In genomic region chr10:80596391-80597257, GRCh38 we compare ENCODE assay signal across 8 cellular contexts. TPM values are rescaled to one million over a fixed set of nuclear protein-coding genes. Genes with fewer than 3 reads are reported as not detected.
DNase-seq lines count a peak whose midpoint lies in the region; ATAC-seq and TF ChIP-seq lines count a peak whose summit lies in the region.

No MANE protein-coding gene starts in this region.

- H3K27me3 Mint-ChIP-seq in CD4-positive, alpha-beta memory T cell: no peaks in the 10 kb centered on the region
- no peaks in the 10 kb centered on the region for H3K27me3 Mint-ChIP-seq in activated CD4-positive, alpha-beta T cell treated with anti-CD3 and anti-CD28 coated beads for 36 hours

- H3K27me3 ChIP-seq in CD4-positive, alpha-beta memory T cell (ENCODE audit: insufficient read depth, low read length): no peaks in the 10 kb centered on the region
- H3K27me3 ChIP-seq in MG63 (no peaks in the 10 kb centered on the region), psoas muscle (ENCODE audit: insufficient read depth in 3 of 3, low read length in 2 of 3) (peaks cover 0 to 2% (median 0%) of the 10 kb centered on the region in 3 donors)

- H3K36me3 ChIP-seq in CD4-positive, alpha-beta memory T cell (ENCODE audit: insufficient read depth, low read length): no peaks in the 10 kb centered on the region
- H3K36me3 ChIP-seq in MG63: no peaks in the 10 kb centered on the region
- no peaks in the 10 kb centered on the region for H3K36me3 ChIP-seq in psoas muscle (ENCODE audit: insufficient read depth in 1 of 2, low read depth in 1 of 2)

- WGBS in psoas muscle, 3 donors: 64 to 72% (median 70%) methylated on average over 15 of the region's 15 CpGs

- H3K4me3 Mint-ChIP-seq in CD4-positive, alpha-beta memory T cell: no peak overlapping the region
- H3K4me3 Mint-ChIP-seq in activated CD4-positive, alpha-beta T cell treated with anti-CD3 and anti-CD28 coated beads for 36 hours: no peak overlapping the region

- H3K4me1 ChIP-seq in CD4-positive, alpha-beta memory T cell (ENCODE audit: insufficient read depth, low read length): no peaks in the 10 kb centered on the region
- no peaks in the 10 kb centered on the region for H3K4me1 ChIP-seq in psoas muscle

- intact Hi-C loops in CD4-positive, alpha-beta memory T cell (cut with micrococcal nuclease): loop anchor here (5.0 to 10.0 kb wide), 2 partner anchors 149 to 212 kb away; no protein-coding TSS in a partner anchor
- intact Hi-C loops in activated CD4-positive, alpha-beta T cell treated with anti-CD3 and anti-CD28 coated beads for 36 hours (cut with DNase I, micrococcal nuclease): loop anchor here (5.0 kb wide), 2 partner anchors 154 to 214 kb away; no protein-coding TSS in a partner anchor
- intact Hi-C loops in psoas muscle (cut with DNase I): no loop called here

- POLR2A ChIA-PET in CD4-positive, alpha-beta memory T cell (lab: Charles Lee; ENCODE audit: partially characterized antibody): no interaction called here
- POLR2A ChIA-PET in activated CD4-positive, alpha-beta T cell treated with anti-CD3 and anti-CD28 coated beads for 36 hours (lab: Charles Lee): no interaction called here

- peaks cover 0 to 3% (median 0%) of the 10 kb centered on the region in 8 donors for H3K9me3 Mint-ChIP-seq in CD4-positive, alpha-beta memory T cell
- H3K9me3 Mint-ChIP-seq in activated CD4-positive, alpha-beta T cell treated with anti-CD3 and anti-CD28 coated beads for 36 hours (ENCODE audit: low read depth): no peaks in the 10 kb centered on the region

- peak; percentile 37 for TF ChIP-seq CTCF in psoas muscle (IDR thresholded peaks at IDR 0.05)

- no peak overlapping the region for H3K27ac ChIP-seq in CD4-positive, alpha-beta memory T cell (ENCODE audit: low read depth, low read length)
- H3K27ac ChIP-seq in psoas muscle (no peak overlapping the region), caudate nucleus (ENCODE audit: low read depth, low read length) (no peak overlapping the region)

- H3K4me1 Mint-ChIP-seq in CD4-positive, alpha-beta memory T cell: no peaks in the 10 kb centered on the region
- H3K4me1 Mint-ChIP-seq in activated CD4-positive, alpha-beta T cell treated with anti-CD3 and anti-CD28 coated beads for 36 hours: no peaks in the 10 kb centered on the region

- H3K9me3 ChIP-seq in CD4-positive, alpha-beta memory T cell (ENCODE audit: control insufficient read depth in 1 of 2, low read length in 2 of 2): no peaks in the 10 kb centered on the region
- no peaks in the 10 kb centered on the region for H3K9me3 ChIP-seq in MG63
- no peaks in the 10 kb centered on the region for H3K9me3 ChIP-seq in psoas muscle

- peak in 4 of 5 donors; percentile 35 to 38 (median 36) for DNase-seq in CD4-positive, alpha-beta memory T cell
- peak; percentile 29 for DNase-seq in GM19240 (ENCODE audit: insufficient read length, low spot score)
- peak; percentile 11 for DNase-seq in MG63
- DNase-seq in activated CD4-positive, alpha-beta T cell treated with anti-CD3 and anti-CD28 coated beads for 36 hours: peak; percentile 51
- DNase-seq in fibroblast of peridontal ligament (ENCODE audit: extremely low read depth): peak; percentile 20
- no peak for DNase-seq in psoas muscle
- no peak for DNase-seq in caudate nucleus (lab: John Stamatoyannopoulos, UW)

- ATAC-seq in activated CD4-positive, alpha-beta T cell treated with anti-CD3 and anti-CD28 coated beads for 36 hours: peak; percentile 80
- ATAC-seq in psoas muscle (no peak), GM18498 (IDR thresholded peaks at IDR 0.05; ENCODE audit: unreplicated experiment) (no peak)

- CTCF ChIA-PET in CD4-positive, alpha-beta memory T cell (lab: Charles Lee; ENCODE audit: partially characterized antibody): interaction anchor here (0.6 to 3.3 kb wide), 17 partner anchors 9 to 219 kb away, joined by 3 to 11 read pairs (median 4); no protein-coding TSS in a partner anchor
- CTCF ChIA-PET in activated CD4-positive, alpha-beta T cell treated with anti-CD3 and anti-CD28 coated beads for 36 hours (lab: Charles Lee): interaction anchor here (0.5 to 3.7 kb wide), 27 partner anchors 10 to 1247 kb away, joined by 3 to 15 read pairs (median 4); partner anchors contain the start of gene PRXL2A

- H3K36me3 Mint-ChIP-seq in CD4-positive, alpha-beta memory T cell: no peaks in the 10 kb centered on the region
- no peaks in the 10 kb centered on the region for H3K36me3 Mint-ChIP-seq in activated CD4-positive, alpha-beta T cell treated with anti-CD3 and anti-CD28 coated beads for 36 hours (ENCODE audit: low read depth)

- H3K4me3 ChIP-seq in CD4-positive, alpha-beta memory T cell (ENCODE audit: low read length in 2 of 2): no peak overlapping the region
- no peak overlapping the region for H3K4me3 ChIP-seq in MG63
- no peak overlapping the region for H3K4me3 ChIP-seq in psoas muscle

- no peak overlapping the region for H3K27ac Mint-ChIP-seq in CD4-positive, alpha-beta memory T cell
- no peak overlapping the region for H3K27ac Mint-ChIP-seq in activated CD4-positive, alpha-beta T cell treated with anti-CD3 and anti-CD28 coated beads for 36 hours

RNA-seq across cellular contexts. Expression of gene SH2D4B, which starts 58.9 kb away (rescaled TPM):
- total RNA-seq in CD4-positive, alpha-beta memory T cell: under 1 TPM; 0.17 TPM
- polyA plus RNA-seq in CD4-positive, alpha-beta memory T cell: not detected
- not detected in 2 replicates for total RNA-seq in MG63 (2014; rRNA removed; shearing (Covaris generic); ENCODE audit: low replicate concordance)
- under 1 TPM in 1 of 2 experiments, not detected in 1; 0.11 TPM for total RNA-seq in activated CD4-positive, alpha-beta T cell treated with anti-CD3 and anti-CD28 coated beads for 36 hours
- not detected for total RNA-seq in psoas muscle
- under 1 TPM in 1 of 3 donors, not detected in 2; 0.01 TPM for polyA plus RNA-seq in psoas muscle

Comparison
In these comparisons a context has a peak if more than half of its experiments do, and no peak if none do; other contexts are left out.
1. DNase-seq: peak in CD4-positive, alpha-beta memory T cell (4 of 5), GM19240 (single experiment), MG63 (single experiment), activated CD4-positive, alpha-beta T cell treated with anti-CD3 and anti-CD28 coated beads for 36 hours (single experiment) and fibroblast of peridontal ligament (single experiment); none in psoas muscle (0 of 2) and caudate nucleus (0 of 61).
2. intact Hi-C loops: an anchor here in CD4-positive, alpha-beta memory T cell (5.0 to 10.0 kb wide) and activated CD4-positive, alpha-beta T cell treated with anti-CD3 and anti-CD28 coated beads for 36 hours (5.0 kb wide); none called in psoas muscle.